Comparison of ENCODE assay signal across 8 cellular contexts in genomic region chr6:70956191-70956450, GRCh38. TPM values are rescaled to one million over a fixed set of nuclear protein-coding genes. Genes with fewer than 3 reads are reported as not detected.
DNase-seq lines count a peak whose midpoint lies in the region; ATAC-seq, FAIRE-seq and TF ChIP-seq lines count a peak whose summit lies in the region.

No MANE protein-coding gene starts in this region.

- no peak for FAIRE-seq in K562 (lab: Jason Lieb, UNC)

- H3K9me3 ChIP-seq in K562 (replicated peaks; ENCODE audit: control insufficient read depth, insufficient read depth, low read depth, low read length) (no peaks in the 10 kb centered on the region), mesodermal cell (ENCODE audit: control insufficient read depth, low read length) (no peaks in the 10 kb centered on the region)

- no peaks in the 10 kb centered on the region for H4K20me1 ChIP-seq in K562 (replicated peaks; ENCODE audit: control insufficient read depth, insufficient read depth, low read length)

- no peak for TF ChIP-seq RAD21 in K562 (CRISPR knock-in tag; conservative IDR thresholded peaks at IDR 0.05 in 1 of 2, IDR thresholded peaks at IDR 0.05 in 1 of 2)

- WGBS in K562 (ENCODE audit: insufficient coverage, low coverage, missing lambda C conversion rate): 3% methylated on average over 12 of the region's 27 CpGs
- WGBS in mesodermal cell (ENCODE audit: insufficient coverage in 2 of 2), 2 experiments: 0 to 3% methylated on average over 20 to 27 of the region's 27 CpGs

- peak; percentile 33 for ATAC-seq in K562
- no peak for ATAC-seq in HG03342 (IDR thresholded peaks at IDR 0.05; ENCODE audit: unreplicated experiment)

- H3K4me1 ChIP-seq in K562 (replicated peaks in 1 of 2; ENCODE audit: control insufficient read depth in 2 of 2, insufficient read depth in 2 of 2, low read length in 2 of 2) (peaks cover 0 to 20% of the 10 kb centered on the region in 2 experiments; a peak in 2 of 5 replicates), mesodermal cell (ENCODE audit: control insufficient read depth, insufficient read depth, low read length, poor library complexity, severe bottlenecking) (no peaks in the 10 kb centered on the region)

- peak overlapping the region; percentile 74; the same call in 1 of the 2 replicates for H2AFZ ChIP-seq in K562 (ENCODE audit: low read depth, low read length)

- POLR2A ChIA-PET in K562 (lab: Yijun Ruan, JAX): interaction anchor here (0.7 to 0.9 kb wide), 2 partner anchors 226 to 436 kb away, joined by 3 read pairs; no protein-coding TSS in a partner anchor

- H3K27ac ChIP-seq in K562 (ENCODE audit: extremely low read depth, low read depth, low read length): no peak overlapping the region
- H3K27ac ChIP-seq in mesodermal cell (ENCODE audit: low read depth, low read length, severe bottlenecking): no peak overlapping the region

- peaks cover 5 to 14% of the 10 kb centered on the region in 2 experiments; a peak in 3 of 5 replicates for H3K27me3 ChIP-seq in K562 (ENCODE audit: control insufficient read depth in 2 of 2, insufficient read depth in 2 of 2, low read length in 2 of 2)

- no peaks in the 10 kb centered on the region for H3K9me1 ChIP-seq in K562 (ENCODE audit: control insufficient read depth, insufficient read depth, low read length)

- intact Hi-C loops in K562 (cut with micrococcal nuclease): no loop called here

- TF ChIP-seq POLR2A in K562 (conservative IDR thresholded peaks at IDR 0.05): no peak

- no peak for TF ChIP-seq CTCF in AG09309 (IDR thresholded peaks at IDR 0.05; ENCODE audit: control insufficient read depth, insufficient read depth, low read depth, low read length, missing control alignments)
- no peak for TF ChIP-seq CTCF in HFF-Myc (IDR thresholded peaks at IDR 0.05; ENCODE audit: low read depth, low read length, missing control alignments)
- 0 out of 6 replicates have a peak, but pooled peaks of 1 of the 3 experiments have one; percentile 8 for TF ChIP-seq CTCF in K562 (IDR thresholded peaks at IDR 0.05 in 2 of 3, conservative IDR thresholded peaks at IDR 0.05 in 1 of 3; ENCODE audit: insufficient read depth in 2 of 3, low read depth in 1 of 3, low read length in 3 of 3)

- DNase-seq in AG09309 (ENCODE audit: low read depth): no peak
- no peak for DNase-seq in HFF-Myc (ENCODE audit: extremely low read depth, low read depth)
- DNase-seq in K562 (ENCODE audit: extremely low read depth in 1 of 4, low spot score in 3 of 4): no peak
- DNase-seq in OCI-M1 (lab: John Stamatoyannopoulos, UW): no peak
- DNase-seq in mucosa of gallbladder (ENCODE audit: low spot score): no peak
- no peak for DNase-seq in NCI-H128 (lab: John Stamatoyannopoulos, UW; ENCODE audit: unreplicated experiment)

- peak overlapping the region; percentile 73; the same call in 1 of the 2 replicates for H3K4me2 ChIP-seq in K562 (ENCODE audit: insufficient read depth, low read length)

- peak overlapping the region in 1 of 2 experiments; percentile 88; a peak in 2 of 4 replicates for H3K9ac ChIP-seq in K562 (ENCODE audit: insufficient read depth in 1 of 2, low read depth in 2 of 2, low read length in 2 of 2)

- in situ Hi-C loops in K562 (cut with MboI): loop anchor here (10.0 kb wide), 1 partner anchor 251 kb away; no protein-coding TSS in a partner anchor

- H3K36me3 ChIP-seq in K562 (ENCODE audit: control insufficient read depth, insufficient read depth, low read length) (no peaks in the 10 kb centered on the region), mesodermal cell (ENCODE audit: control insufficient read depth, insufficient read depth, low read length) (no peaks in the 10 kb centered on the region)

- CTCF ChIA-PET in K562 (lab: Yijun Ruan, JAX; ENCODE audit: low intra/inter-chr PET ratio): interaction anchor here (0.7 to 1.5 kb wide), 5 partner anchors 250 to 732 kb away, joined by 3 to 7 read pairs (median 4); no protein-coding TSS in a partner anchor

- no peaks in the 10 kb centered on the region for H3K79me2 ChIP-seq in K562 (ENCODE audit: control insufficient read depth, insufficient read depth, low read length)

- peak overlapping the region; percentile 43 for H3K4me3 ChIP-seq in AG09309 (ENCODE audit: control insufficient read depth, low read depth, low read length)
- peak overlapping the region; percentile 35 for H3K4me3 ChIP-seq in HFF-Myc (replicated peaks; ENCODE audit: low read depth, low read length)
- no peak overlapping the region for H3K4me3 ChIP-seq in K562
- H3K4me3 ChIP-seq in mesodermal cell (ENCODE audit: extremely low read depth, insufficient read depth, low read length, poor library complexity, severe bottlenecking): peak overlapping the region; percentile 44

- TF ChIP-seq EP300 in K562 (IDR thresholded peaks at IDR 0.05; ENCODE audit: low read length): no peak

- BruUV-seq in K562 (replicated peaks; lab: Mats Ljungman, UMichigan): no TSS peak

TF ChIP-seq in K562, 482 proteins besides CTCF, POLR2A, EP300 and RAD21 (continues in another document):
- TF ChIP-seq SP2 (IDR thresholded peaks at IDR 0.05; ENCODE audit: extremely low read depth, low read depth, low read length, poor library complexity, severe bottlenecking) (no peak), PCBP1 (IDR thresholded peaks at IDR 0.05; ENCODE audit: low read depth, low read length, poor library complexity, severe bottlenecking) (peak; percentile 29), ZNF197 (CRISPR knock-in tag; IDR thresholded peaks at IDR 0.05; ENCODE audit: low read depth) (no peak), CBX8 (IDR thresholded peaks at IDR 0.05; ENCODE audit: borderline replicate concordance, extremely low read depth, low read depth, low read length, poor library complexity, severe bottlenecking) (no peak), EGR1 (conservative IDR thresholded peaks at IDR 0.05) (peak; percentile 58), BRCA1 (IDR thresholded peaks at IDR 0.05) (no peak), BRCA1 (CRISPR knock-in tag; IDR thresholded peaks at IDR 0.05) (no peak), AFF1 (IDR thresholded peaks at IDR 0.05; ENCODE audit: low read depth in 1 of 2, partially characterized antibody in 2 of 2) (no peak), HLTF (IDR thresholded peaks at IDR 0.05) (no peak), SREBF1 (IDR thresholded peaks at IDR 0.05; ENCODE audit: borderline replicate concordance, low read depth, low read length) (no peak), HEY1 (CRISPR knock-in tag; IDR thresholded peaks at IDR 0.05; ENCODE audit: borderline replicate concordance) (no peak)

RNA-seq across cellular contexts. Expression of gene B3GAT2, which starts 0.7 kb away (rescaled TPM):
- not detected in 2 replicates for total RNA-seq in K562 (2011; cell fraction: chromatin; rRNA removed; ENCODE audit: low replicate concordance)
- not detected in 2 replicates for total RNA-seq in K562 (2011; cell fraction: nucleolus; rRNA removed)
- total RNA-seq in K562 (2011; cell fraction: nucleoplasm; rRNA removed): not detected in 2 replicates
- total RNA-seq in K562 (2014; rRNA removed) (not detected in 2 replicates), K562 (2014; rRNA removed; fragmentation: Illumina TruSeq; extraction: Trizol) (0.03 and 0.04 TPM in 2 replicates), K562 (2015; rRNA removed; fragmentation: Illumina TruSeq; extraction: Trizol) (not detected in 2 replicates), K562 (2021) (not detected in 2 replicates), mucosa of gallbladder (0.03 TPM)
- polyA plus RNA-seq in K562 (2011; rRNA removed) (0.01 and 0.04 TPM in 2 replicates), K562 (2014; fragmentation: Illumina TruSeq; extraction: Trizol) (0.01 TPM in 1 of 2 replicates, not detected in the other), K562 (2014; fragmentation: Nextera tagmentation; extraction: Ambion mirVana) (under 1 TPM; 0.32 to 0.43 TPM), K562 (2014; rRNA removed) (not detected in 2 replicates)
- not detected in 2 replicates for polyA plus RNA-seq in K562 (2011; cell fraction: cytosol; rRNA removed)
- 0.03 and 0.04 TPM in 2 replicates for polyA plus RNA-seq in K562 (2011; cell fraction: nucleus; rRNA removed)
- polyA plus RNA-seq in K562 (2012): 0.08 and 0.33 TPM in 2 replicates
- polyA minus RNA-seq in K562 (2011; rRNA and poly(A)+ RNA removed): 0.04 TPM in 1 of 2 replicates, not detected in the other
- polyA minus RNA-seq in K562 (2011; cell fraction: cytosol; rRNA and poly(A)+ RNA removed): not detected in 2 replicates
- not detected in 2 replicates for polyA minus RNA-seq in K562 (2011; cell fraction: nucleus; rRNA and poly(A)+ RNA removed)
- 0.26 TPM for polyA plus RNA-seq in mesodermal cell (2013, experiment 1 of 2)
- 0.15 TPM for polyA plus RNA-seq in mesodermal cell (2013, experiment 2 of 2)
